Comparison of ENCODE assay signal across 36 cellular contexts in genomic region chr12:122142857-122143256, GRCh38. TPM values are rescaled to one million over a fixed set of nuclear protein-coding genes. Genes with fewer than 3 reads are reported as not detected.
"Had no signal": no experiment of that assay in that cellular context is flagged by ENCODE, and none has a peak within 500 bp of the region (broad histone marks: within the 10 kb centered on the region; RNA-seq: fewer than 3 reads in every experiment).

No MANE protein-coding gene starts in this region.

- H3K27me3 ChIP-seq: esophagus muscularis mucosa, foreskin keratinocyte, heart right ventricle, left lung, neutrophil, right atrium auricular region, suprapubic skin, transverse colon, upper lobe of right lung, uterus had no signal

- H3K27ac Mint-ChIP-seq: mesothelial cell of epicardium; progenitor cell of endocrine pancreas; stimulated activated memory B cell treated with anti-CD40 and anti-IgM and Interleukin-4, amounts not matched to agents 10 μg/mL and 1 μg/mL and 100 μg/mL, for 72 hours; stimulated activated naive CD8-positive, alpha-beta T cell treated with anti-CD3 and anti-CD28 coated beads, Interleukin-15, Interleukin-2, amounts not matched to agents 100 ng/mL and 50 ng/mL, for 24 hours had no signal

- H3K4me3 Mint-ChIP-seq: mesothelial cell of epicardium; naive B cell; natural killer cell treated with Interleukin-12 subunit alpha and Interleukin-12 subunit beta and Interleukin-15 and Interleukin-18, amount 100 ng/mL, for 72 hours; neural crest cell; stimulated activated memory B cell treated with anti-CD40 and anti-IgM and Interleukin-4, amounts not matched to agents 10 μg/mL and 1 μg/mL and 100 μg/mL, for 72 hours; stimulated activated naive CD8-positive, alpha-beta T cell treated with anti-CD3 and anti-CD28 coated beads, Interleukin-15, Interleukin-2, amounts not matched to agents 100 ng/mL and 50 ng/mL, for 24 hours had no signal

- H3K4me1 Mint-ChIP-seq: mesothelial cell of epicardium; neural crest cell; stimulated activated memory B cell treated with anti-CD40 and anti-IgM and Interleukin-4, amounts not matched to agents 10 μg/mL and 1 μg/mL and 100 μg/mL, for 72 hours had no signal

- H3K4me1 ChIP-seq: esophagus muscularis mucosa, foreskin keratinocyte, left lung, right atrium auricular region, transverse colon, upper lobe of right lung, uterus had no signal

- H3K9me3 ChIP-seq: esophagus muscularis mucosa, heart right ventricle, left lung, mucosa of descending colon, neutrophil, right atrium auricular region, suprapubic skin, transverse colon, upper lobe of right lung, uterus had no signal

- ATAC-seq: foreskin keratinocyte; left cardiac atrium; mucosa of descending colon; natural killer cell treated with Interleukin-12 subunit alpha and Interleukin-12 subunit beta and Interleukin-15 and Interleukin-18, amount 100 ng/mL, for 72 hours; sciatic nerve; stimulated activated memory B cell treated with anti-CD40 and anti-IgM and Interleukin-4, amounts not matched to agents 10 μg/mL and 1 μg/mL and 100 μg/mL, for 72 hours; upper lobe of right lung had no signal

- H3K4me3 ChIP-seq: coronary artery, esophagus muscularis mucosa, heart right ventricle, left lung, mucosa of descending colon, right atrium auricular region, suprapubic skin, transverse colon, upper lobe of right lung, uterus had no signal

- H3K9ac ChIP-seq: parathyroid adenoma had no signal

- H3K9me3 Mint-ChIP-seq: mesothelial cell of epicardium; naive B cell; natural killer cell treated with Interleukin-12 subunit alpha and Interleukin-12 subunit beta and Interleukin-15 and Interleukin-18, amount 100 ng/mL, for 72 hours; neural crest cell; stimulated activated memory B cell treated with anti-CD40 and anti-IgM and Interleukin-4, amounts not matched to agents 10 μg/mL and 1 μg/mL and 100 μg/mL, for 72 hours; stimulated activated naive CD8-positive, alpha-beta T cell treated with anti-CD3 and anti-CD28 coated beads, Interleukin-15, Interleukin-2, amounts not matched to agents 100 ng/mL and 50 ng/mL, for 24 hours had no signal

- H3K27me3 Mint-ChIP-seq: naive B cell; natural killer cell treated with Interleukin-12 subunit alpha and Interleukin-12 subunit beta and Interleukin-15 and Interleukin-18, amount 100 ng/mL, for 72 hours; progenitor cell of endocrine pancreas; stimulated activated memory B cell treated with anti-CD40 and anti-IgM and Interleukin-4, amounts not matched to agents 10 μg/mL and 1 μg/mL and 100 μg/mL, for 72 hours; stimulated activated naive CD8-positive, alpha-beta T cell treated with anti-CD3 and anti-CD28 coated beads, Interleukin-15, Interleukin-2, amounts not matched to agents 100 ng/mL and 50 ng/mL, for 24 hours had no signal

- DNase-seq: effector memory CD4-positive, alpha-beta T cell; foreskin keratinocyte; glutamatergic neuron; heart right ventricle; hippocampal formation; left cardiac atrium; left lung; mesenchymal stem cell; naive B cell; stimulated activated CD4-positive, alpha-beta T cell treated with anti-CD3 and anti-CD28 coated beads, Interleukin-2, amount 100 ng/mL, for 24 hours; stimulated activated CD4-positive, alpha-beta T cell treated with anti-CD3 and anti-CD28 coated beads, Interleukin-4, amount 100 ng/mL, for 4 hours; transverse colon; upper lobe of right lung; uterus had no signal

- H3K36me3 Mint-ChIP-seq: natural killer cell treated with Interleukin-12 subunit alpha and Interleukin-12 subunit beta and Interleukin-15 and Interleukin-18, amount 100 ng/mL, for 72 hours had no signal

- H3K36me3 ChIP-seq: uterus had no signal

- H2AFZ ChIP-seq: parathyroid adenoma had no signal

- H3K27ac ChIP-seq: coronary artery, esophagus muscularis mucosa, foreskin keratinocyte, heart right ventricle, left lung, neutrophil, parathyroid adenoma, right atrium auricular region, suprapubic skin, transverse colon, upper lobe of right lung, uterus had no signal

RNA-seq across cellular contexts. Expression of gene IL31, which starts 31.2 kb away (rescaled TPM):
- total RNA-seq: dermis blood vessel endothelial cell; endothelial cell of umbilical vein; epithelial cell of proximal tubule; esophagus muscularis mucosa; fibroblast of lung; foreskin keratinocyte; heart right ventricle; kidney epithelial cell; left cardiac atrium; left lung; lower leg skin; lung microvascular endothelial cell; mesothelial cell of epicardium; mucosa of descending colon; natural killer cell treated with Interleukin-12 subunit alpha and Interleukin-12 subunit beta and Interleukin-15 and Interleukin-18, amount 100 ng/mL, for 72 hours; neural crest cell; omental fat pad; progenitor cell of endocrine pancreas; right atrium auricular region; sciatic nerve; suprapubic skin; transverse colon; upper lobe of right lung; uterus had no signal
- polyA plus RNA-seq: endothelial cell of umbilical vein, fibroblast of lung, foreskin keratinocyte, heart right ventricle had no signal

RNA-seq across cellular contexts. Expression of gene LRRC43, which starts 40.1 kb away (rescaled TPM):
- total RNA-seq: epithelial cell of proximal tubule, upper lobe of right lung had no signal
